In genomic region chr7:50552921-50553320, GRCh38 we compare ENCODE assay signal across 11 cellular contexts. TPM values are rescaled to one million over a fixed set of nuclear protein-coding genes. Genes with fewer than 3 reads are reported as not detected.
DNase-seq lines count a peak whose midpoint lies in the region; ATAC-seq and TF ChIP-seq lines count a peak whose summit lies in the region.
"Had no signal": no experiment of that assay in that cellular context is flagged by ENCODE, and none has a peak within 500 bp of the region (broad histone marks: within the 10 kb centered on the region; RNA-seq: fewer than 3 reads in every experiment).

No MANE protein-coding gene starts in this region.

- peaks cover 14% of the 10 kb centered on the region for H3K27me3 ChIP-seq in AG04450 (ENCODE audit: control insufficient read depth, insufficient read depth, low read length)

- no peak overlapping the region for H3K27ac ChIP-seq in AG04450 (ENCODE audit: low read depth, low read length)

- ATAC-seq in HG03095 (IDR thresholded peaks at IDR 0.05; ENCODE audit: unreplicated experiment): no peak
- no peak for ATAC-seq in sciatic nerve
- ATAC-seq in GM19351 (IDR thresholded peaks at IDR 0.05; ENCODE audit: unreplicated experiment): no peak
- ATAC-seq: stimulated activated memory B cell treated with anti-CD40 and anti-IgM and Interleukin-4, amounts not matched to agents 10 μg/mL and 1 μg/mL and 100 μg/mL, for 72 hours had no signal

- no peaks in the 10 kb centered on the region for H3K9me3 ChIP-seq in AG04450 (ENCODE audit: control insufficient read depth, insufficient read depth, low read length)

- POLR2A ChIA-PET in AG04450 (lab: Yijun Ruan, JAX): no interaction called here

- intact Hi-C loops in sciatic nerve (cut with DNase I): no loop called here

- CTCF ChIA-PET in AG04450 (lab: Charles Lee): interaction anchor here (1.2 kb wide), 1 partner anchor 85 kb away, joined by 4 read pairs; no protein-coding TSS in a partner anchor

- DNase-seq in AG04450 (ENCODE audit: low read depth, low spot score) (peak; percentile 24), KBM-7 (peak; percentile 7), astrocyte of the spinal cord (ENCODE audit: low read depth, low spot score) (peak; percentile 51), kidney tubule cell (ENCODE audit: low spot score) (peak; percentile 34), sciatic nerve (ENCODE audit: low spot score) (no peak)
- no peak for DNase-seq in activated naive CD4-positive, alpha-beta T cell (lab: John Stamatoyannopoulos, UW)
- DNase-seq: activated naive CD4-positive, alpha-beta T cell treated with Interleukin-2 at 50 U/mL for 16 hours had no signal

- in situ Hi-C loops in KBM-7 (cut with MboI; ENCODE audit: low pct_unique_long_range_greater_than_20kb, low sequenced_read_pairs) (no loop called here), astrocyte of the spinal cord (cut with HindIII; ENCODE audit: low sequenced_read_pairs) (no loop called here)

- H3K4me3 ChIP-seq in AG04450 (ENCODE audit: low read depth, low read length) (no peak overlapping the region), astrocyte of the spinal cord (ENCODE audit: low read depth, low read length) (no peak overlapping the region)

- TF ChIP-seq CTCF in AG04450 (IDR thresholded peaks at IDR 0.05; ENCODE audit: low read depth, low read length) (no peak), astrocyte of the spinal cord (IDR thresholded peaks at IDR 0.05; ENCODE audit: low read depth, low read length) (no peak)

RNA-seq across cellular contexts. Expression of gene DDC, which starts 12.3 kb away (rescaled TPM):
- not detected in 2 replicates for polyA plus RNA-seq in AG04450 (2011; rRNA removed)
- polyA minus RNA-seq in AG04450 (2011; rRNA and poly(A)+ RNA removed): not detected in 2 replicates
- total RNA-seq in sciatic nerve: not detected
- total RNA-seq: glomerular endothelial cell had no signal

Comparison
In these comparisons a context has a peak if more than half of its experiments do, and no peak if none do; other contexts are left out.
1. DNase-seq: peak in AG04450 (single experiment), KBM-7 (single experiment), astrocyte of the spinal cord (single experiment) and kidney tubule cell (single experiment); none in sciatic nerve (single experiment) and activated naive CD4-positive, alpha-beta T cell (0 of 4).